ENCODE assay signal across 8 cellular contexts in the genomic region with DNA sequence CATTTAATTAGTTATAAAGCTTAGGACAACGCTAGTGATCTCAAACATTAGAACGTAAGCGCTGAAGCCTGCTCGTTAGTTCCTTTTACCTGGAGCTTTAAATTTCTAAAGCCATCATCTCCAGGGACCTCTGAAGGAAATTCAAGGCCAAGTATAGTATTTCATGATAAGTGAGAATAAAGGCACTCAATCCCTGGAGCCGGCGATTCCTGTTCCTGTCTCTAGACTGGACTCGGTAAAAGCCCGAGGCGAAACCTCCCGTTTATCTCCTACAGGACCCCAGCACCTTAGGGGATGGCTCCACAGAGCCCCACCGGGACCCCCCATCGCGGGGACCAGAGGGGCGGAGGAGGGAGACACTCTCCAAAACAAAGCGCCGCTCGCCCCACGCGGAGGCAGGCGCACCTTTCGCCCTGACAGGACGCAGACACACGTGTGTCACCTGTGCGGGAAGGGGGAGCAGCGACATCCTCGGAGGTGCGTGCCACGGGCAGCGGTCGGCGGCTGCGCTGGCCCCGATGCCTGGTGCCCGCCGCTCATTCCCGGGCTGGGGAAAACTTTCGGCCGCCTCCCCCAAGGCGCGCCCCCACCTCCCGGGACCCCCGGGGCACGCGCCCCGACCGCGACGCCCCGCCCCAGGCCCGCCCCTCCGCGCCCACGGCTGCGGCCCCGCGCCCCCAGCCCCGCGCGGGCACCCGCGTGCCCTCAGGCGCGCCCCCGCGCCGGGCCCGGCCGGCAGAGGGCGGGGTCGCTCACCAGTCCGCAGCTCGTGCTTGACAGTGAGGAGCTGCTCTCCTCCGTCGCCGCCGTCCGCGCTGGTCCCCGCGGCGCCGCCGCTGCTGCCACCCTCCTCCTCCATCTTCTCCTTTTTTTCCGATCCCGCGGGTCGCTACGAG. TPM values are rescaled to one million over a fixed set of nuclear protein-coding genes. Genes with fewer than 3 reads are reported as not detected.
DNase-seq lines count a peak whose midpoint lies in the region; ATAC-seq and TF ChIP-seq lines count a peak whose summit lies in the region.

No MANE protein-coding gene starts in this region.

- H3K4me3 ChIP-seq in fibroblast of mammary gland (ENCODE audit: control insufficient read depth, low read depth, low read length) (peak overlapping the region; percentile 79), neural cell (ENCODE audit: low read length) (peak overlapping the region; percentile 97)

- no peaks in the 10 kb centered on the region for H3K27me3 Mint-ChIP-seq in CD14-positive monocyte (ENCODE audit: low read depth in 3 of 3)
- no peaks in the 10 kb centered on the region for H3K27me3 Mint-ChIP-seq in activated T-helper 17 cell treated with anti-CD3 and anti-CD28 coated beads, Interleukin-2, amount 50 U/mL, for 72 hours

- TF ChIP-seq EP300 in neural cell (conservative IDR thresholded peaks at IDR 0.05; ENCODE audit: poor library complexity, severe bottlenecking): no peak

- TF ChIP-seq RAD21 in neural cell (conservative IDR thresholded peaks at IDR 0.05): no peak

- H3K27me3 ChIP-seq in neural cell (ENCODE audit: insufficient read depth, low read depth, low read length): no peaks in the 10 kb centered on the region

- intact Hi-C loops in CD14-positive monocyte (cut with micrococcal nuclease): loop anchor here (5.0 to 10.0 kb wide), 3 partner anchors 45 to 1105 kb away; a partner anchor contains a TSS

- peak overlapping the region in 6 of 7 donors; percentile 11 to 82 (median 58) for H3K27ac Mint-ChIP-seq in CD14-positive monocyte
- H3K27ac Mint-ChIP-seq in activated T-helper 17 cell treated with anti-CD3 and anti-CD28 coated beads, Interleukin-2, amount 50 U/mL, for 72 hours: no peak overlapping the region

- DNase-seq in CD14-positive monocyte (ENCODE audit: low spot score): peak; percentile 47
- peak; percentile 70 for DNase-seq in OCI-M1 (lab: John Stamatoyannopoulos, UW)
- peak; percentile 1 for DNase-seq in fibroblast of mammary gland (ENCODE audit: low read depth)

- H3K27ac ChIP-seq in neural cell (ENCODE audit: low read length) (peak overlapping the region; percentile 96), temporal lobe (ENCODE audit: low read depth, low read length) (peak overlapping the region; percentile 78)

- peaks cover 32% of the 10 kb centered on the region for H3K4me1 Mint-ChIP-seq in CD14-positive monocyte
- H3K4me1 Mint-ChIP-seq in activated T-helper 17 cell treated with anti-CD3 and anti-CD28 coated beads, Interleukin-2, amount 50 U/mL, for 72 hours: peaks cover 47% of the 10 kb centered on the region

- H3F3A ChIP-seq in neural cell (ENCODE audit: insufficient read depth, low read length, poor library complexity, severe bottlenecking): no peaks in the 10 kb centered on the region

- H3K4me3 Mint-ChIP-seq in CD14-positive monocyte: peak overlapping the region; percentile 82 to 85
- no peak overlapping the region for H3K4me3 Mint-ChIP-seq in activated T-helper 17 cell treated with anti-CD3 and anti-CD28 coated beads, Interleukin-2, amount 50 U/mL, for 72 hours

- H3K36me3 ChIP-seq in neural cell (ENCODE audit: insufficient read depth, low read length): no peaks in the 10 kb centered on the region

- no peaks in the 10 kb centered on the region for H3K9me2 ChIP-seq in neural cell (ENCODE audit: insufficient read depth, low read length)

- H3K9ac ChIP-seq in neural cell (ENCODE audit: low read length): peak overlapping the region; percentile 97

- H3K9me3 Mint-ChIP-seq in CD14-positive monocyte: peaks cover 0 to 2% (median 0%) of the 10 kb centered on the region in 7 donors
- no peaks in the 10 kb centered on the region for H3K9me3 Mint-ChIP-seq in activated T-helper 17 cell treated with anti-CD3 and anti-CD28 coated beads, Interleukin-2, amount 50 U/mL, for 72 hours

- TF ChIP-seq CTCF in CD14-positive monocyte (IDR thresholded peaks at IDR 0.05): peak; percentile 16
- TF ChIP-seq CTCF in fibroblast of mammary gland (conservative IDR thresholded peaks at IDR 0.05; ENCODE audit: control insufficient read depth, insufficient read depth, low read depth, low read length): no peak
- no peak for TF ChIP-seq CTCF in neural cell (IDR thresholded peaks at IDR 0.05; ENCODE audit: poor library complexity, severe bottlenecking)

- H4K20me1 ChIP-seq in neural cell (ENCODE audit: insufficient read depth): no peaks in the 10 kb centered on the region

- ATAC-seq in GM19395 (IDR thresholded peaks at IDR 0.05; ENCODE audit: unreplicated experiment): peak; percentile 24
- peak; percentile 18 for ATAC-seq in HG03521 (IDR thresholded peaks at IDR 0.05; ENCODE audit: unreplicated experiment)
- peak; percentile 23 for ATAC-seq in activated T-helper 17 cell treated with anti-CD3 and anti-CD28 coated beads, Interleukin-2, amount 50 U/mL, for 72 hours (replicated peaks)

- peak overlapping the region; percentile 98 for H2AFZ ChIP-seq in neural cell (ENCODE audit: low read depth, low read length)

- H3K4me2 ChIP-seq in neural cell (ENCODE audit: low read length): peak overlapping the region; percentile 66

- H3K9me3 ChIP-seq in neural cell (ENCODE audit: low read length): no peaks in the 10 kb centered on the region

- H3K36me3 Mint-ChIP-seq in CD14-positive monocyte: peaks cover 3 to 4% of the 10 kb centered on the region in 2 donors
- peaks cover 33% of the 10 kb centered on the region for H3K36me3 Mint-ChIP-seq in activated T-helper 17 cell treated with anti-CD3 and anti-CD28 coated beads, Interleukin-2, amount 50 U/mL, for 72 hours (ENCODE audit: low read depth)

- no peaks in the 10 kb centered on the region for H3K79me2 ChIP-seq in neural cell (replicated peaks; ENCODE audit: insufficient read depth, low read length)

TF ChIP-seq in neural cell, 6 proteins besides CTCF, POLR2A, EP300 and RAD21:
- TF ChIP-seq, protein P1, sequence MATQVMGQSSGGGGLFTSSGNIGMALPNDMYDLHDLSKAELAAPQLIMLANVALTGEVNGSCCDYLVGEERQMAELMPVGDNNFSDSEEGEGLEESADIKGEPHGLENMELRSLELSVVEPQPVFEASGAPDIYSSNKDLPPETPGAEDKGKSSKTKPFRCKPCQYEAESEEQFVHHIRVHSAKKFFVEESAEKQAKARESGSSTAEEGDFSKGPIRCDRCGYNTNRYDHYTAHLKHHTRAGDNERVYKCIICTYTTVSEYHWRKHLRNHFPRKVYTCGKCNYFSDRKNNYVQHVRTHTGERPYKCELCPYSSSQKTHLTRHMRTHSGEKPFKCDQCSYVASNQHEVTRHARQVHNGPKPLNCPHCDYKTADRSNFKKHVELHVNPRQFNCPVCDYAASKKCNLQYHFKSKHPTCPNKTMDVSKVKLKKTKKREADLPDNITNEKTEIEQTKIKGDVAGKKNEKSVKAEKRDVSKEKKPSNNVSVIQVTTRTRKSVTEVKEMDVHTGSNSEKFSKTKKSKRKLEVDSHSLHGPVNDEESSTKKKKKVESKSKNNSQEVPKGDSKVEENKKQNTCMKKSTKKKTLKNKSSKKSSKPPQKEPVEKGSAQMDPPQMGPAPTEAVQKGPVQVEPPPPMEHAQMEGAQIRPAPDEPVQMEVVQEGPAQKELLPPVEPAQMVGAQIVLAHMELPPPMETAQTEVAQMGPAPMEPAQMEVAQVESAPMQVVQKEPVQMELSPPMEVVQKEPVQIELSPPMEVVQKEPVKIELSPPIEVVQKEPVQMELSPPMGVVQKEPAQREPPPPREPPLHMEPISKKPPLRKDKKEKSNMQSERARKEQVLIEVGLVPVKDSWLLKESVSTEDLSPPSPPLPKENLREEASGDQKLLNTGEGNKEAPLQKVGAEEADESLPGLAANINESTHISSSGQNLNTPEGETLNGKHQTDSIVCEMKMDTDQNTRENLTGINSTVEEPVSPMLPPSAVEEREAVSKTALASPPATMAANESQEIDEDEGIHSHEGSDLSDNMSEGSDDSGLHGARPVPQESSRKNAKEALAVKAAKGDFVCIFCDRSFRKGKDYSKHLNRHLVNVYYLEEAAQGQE (IDR thresholded peaks at IDR 0.05; ENCODE audit: borderline replicate concordance): no peak
- TF ChIP-seq MXI1 (conservative IDR thresholded peaks at IDR 0.05; ENCODE audit: poor library complexity, severe bottlenecking) (peak; percentile 92), SMC3 (conservative IDR thresholded peaks at IDR 0.05; ENCODE audit: poor library complexity) (peak; percentile 45), TAF1 (IDR thresholded peaks at IDR 0.05; ENCODE audit: low read depth) (no peak)

RNA-seq across cellular contexts. Expression of a gene that starts 0.6 kb away (rescaled TPM):
- 10 to 100 TPM in 1 of 2 donors, 1 to 10 TPM in 1; 7.9 to 10.1 TPM for polyA plus RNA-seq in CD14-positive monocyte
- total RNA-seq in activated T-helper 17 cell treated with anti-CD3 and anti-CD28 coated beads, Interleukin-2, amount 50 U/mL, for 72 hours: 10 to 100 TPM; 30.0 to 46.2 TPM
- 6.3 and 11.1 TPM in 2 replicates for polyA plus RNA-seq in neural cell
- 14.1 and 19.3 TPM in 2 replicates for polyA minus RNA-seq in neural cell
- total RNA-seq in temporal lobe: 10.3 TPM

RNA-seq across cellular contexts. Expression of a gene that starts 54.0 kb away (rescaled TPM):
- polyA plus RNA-seq in CD14-positive monocyte (10 to 100 TPM; 54.9 to 66.0 TPM), neural cell (30.5 and 35.8 TPM in 2 replicates)
- 10 to 100 TPM; 73.8 to 88.7 TPM for total RNA-seq in activated T-helper 17 cell treated with anti-CD3 and anti-CD28 coated beads, Interleukin-2, amount 50 U/mL, for 72 hours
- polyA minus RNA-seq in neural cell: 26.9 and 35.3 TPM in 2 replicates
- 18.7 TPM for total RNA-seq in temporal lobe

Comparison
In these comparisons a context has a peak if more than half of its experiments do, and no peak if none do; other contexts are left out.
1. Peak in every context shown above with its lines: DNase-seq, ATAC-seq, H3K4me3 ChIP-seq and H3K27ac ChIP-seq.
2. DNase-seq: peak in every context shown above with its lines; median percentile 70 in OCI-M1; 47 in CD14-positive monocyte; 1 in fibroblast of mammary gland.